Comparison of ENCODE assay signal across 2 cellular contexts in genomic region chr6:47321582-47321981, GRCh38.
TF ChIP-seq lines count a peak whose summit lies in the region.

No MANE protein-coding gene starts in this region.

TF ChIP-seq in HEK293, 187 proteins besides CTCF, POLR2A, EP300 and RAD21 (continues in another document):
- TF ChIP-seq, protein P1, sequence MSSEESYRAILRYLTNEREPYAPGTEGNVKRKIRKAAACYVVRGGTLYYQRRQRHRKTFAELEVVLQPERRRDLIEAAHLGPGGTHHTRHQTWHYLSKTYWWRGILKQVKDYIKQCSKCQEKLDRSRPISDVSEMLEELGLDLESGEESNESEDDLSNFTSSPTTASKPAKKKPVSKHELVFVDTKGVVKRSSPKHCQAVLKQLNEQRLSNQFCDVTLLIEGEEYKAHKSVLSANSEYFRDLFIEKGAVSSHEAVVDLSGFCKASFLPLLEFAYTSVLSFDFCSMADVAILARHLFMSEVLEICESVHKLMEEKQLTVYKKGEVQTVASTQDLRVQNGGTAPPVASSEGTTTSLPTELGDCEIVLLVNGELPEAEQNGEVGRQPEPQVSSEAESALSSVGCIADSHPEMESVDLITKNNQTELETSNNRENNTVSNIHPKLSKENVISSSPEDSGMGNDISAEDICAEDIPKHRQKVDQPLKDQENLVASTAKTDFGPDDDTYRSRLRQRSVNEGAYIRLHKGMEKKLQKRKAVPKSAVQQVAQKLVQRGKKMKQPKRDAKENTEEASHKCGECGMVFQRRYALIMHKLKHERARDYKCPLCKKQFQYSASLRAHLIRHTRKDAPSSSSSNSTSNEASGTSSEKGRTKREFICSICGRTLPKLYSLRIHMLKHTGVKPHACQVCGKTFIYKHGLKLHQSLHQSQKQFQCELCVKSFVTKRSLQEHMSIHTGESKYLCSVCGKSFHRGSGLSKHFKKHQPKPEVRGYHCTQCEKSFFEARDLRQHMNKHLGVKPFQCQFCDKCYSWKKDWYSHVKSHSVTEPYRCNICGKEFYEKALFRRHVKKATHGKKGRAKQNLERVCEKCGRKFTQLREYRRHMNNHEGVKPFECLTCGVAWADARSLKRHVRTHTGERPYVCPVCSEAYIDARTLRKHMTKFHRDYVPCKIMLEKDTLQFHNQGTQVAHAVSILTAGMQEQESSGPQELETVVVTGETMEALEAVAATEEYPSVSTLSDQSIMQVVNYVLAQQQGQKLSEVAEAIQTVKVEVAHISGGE (tag by site-specific recombination; conservative IDR thresholded peaks at IDR 0.05; ENCODE audit: low read depth) = no peak
- TF ChIP-seq ZNF416 (tag by site-specific recombination; IDR thresholded peaks at IDR 0.05) (no peak), PRDM2 (tag by site-specific recombination; IDR thresholded peaks at IDR 0.05; ENCODE audit: borderline replicate concordance) (no peak), ZNF174 (tag by site-specific recombination; IDR thresholded peaks at IDR 0.05) (no peak), ZNF239 (tag by site-specific recombination; IDR thresholded peaks at IDR 0.05) (no peak), ZBTB1 (tag by site-specific recombination; IDR thresholded peaks at IDR 0.05) (no peak), ZNF121 (tag by site-specific recombination; IDR thresholded peaks at IDR 0.05) (no peak), YY2 (tag by site-specific recombination; IDR thresholded peaks at IDR 0.05) (no peak)
- TF ChIP-seq, protein P2, sequence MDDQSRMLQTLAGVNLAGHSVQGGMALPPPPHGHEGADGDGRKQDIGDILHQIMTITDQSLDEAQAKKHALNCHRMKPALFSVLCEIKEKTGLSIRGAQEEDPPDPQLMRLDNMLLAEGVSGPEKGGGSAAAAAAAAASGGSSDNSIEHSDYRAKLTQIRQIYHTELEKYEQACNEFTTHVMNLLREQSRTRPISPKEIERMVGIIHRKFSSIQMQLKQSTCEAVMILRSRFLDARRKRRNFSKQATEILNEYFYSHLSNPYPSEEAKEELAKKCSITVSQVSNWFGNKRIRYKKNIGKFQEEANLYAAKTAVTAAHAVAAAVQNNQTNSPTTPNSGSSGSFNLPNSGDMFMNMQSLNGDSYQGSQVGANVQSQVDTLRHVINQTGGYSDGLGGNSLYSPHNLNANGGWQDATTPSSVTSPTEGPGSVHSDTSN (CRISPR knock-in tag; IDR thresholded peaks at IDR 0.05) = no peak
- TF ChIP-seq, protein P3, sequence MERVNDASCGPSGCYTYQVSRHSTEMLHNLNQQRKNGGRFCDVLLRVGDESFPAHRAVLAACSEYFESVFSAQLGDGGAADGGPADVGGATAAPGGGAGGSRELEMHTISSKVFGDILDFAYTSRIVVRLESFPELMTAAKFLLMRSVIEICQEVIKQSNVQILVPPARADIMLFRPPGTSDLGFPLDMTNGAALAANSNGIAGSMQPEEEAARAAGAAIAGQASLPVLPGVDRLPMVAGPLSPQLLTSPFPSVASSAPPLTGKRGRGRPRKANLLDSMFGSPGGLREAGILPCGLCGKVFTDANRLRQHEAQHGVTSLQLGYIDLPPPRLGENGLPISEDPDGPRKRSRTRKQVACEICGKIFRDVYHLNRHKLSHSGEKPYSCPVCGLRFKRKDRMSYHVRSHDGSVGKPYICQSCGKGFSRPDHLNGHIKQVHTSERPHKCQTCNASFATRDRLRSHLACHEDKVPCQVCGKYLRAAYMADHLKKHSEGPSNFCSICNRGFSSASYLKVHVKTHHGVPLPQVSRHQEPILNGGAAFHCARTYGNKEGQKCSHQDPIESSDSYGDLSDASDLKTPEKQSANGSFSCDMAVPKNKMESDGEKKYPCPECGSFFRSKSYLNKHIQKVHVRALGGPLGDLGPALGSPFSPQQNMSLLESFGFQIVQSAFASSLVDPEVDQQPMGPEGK (tag by site-specific recombination; IDR thresholded peaks at IDR 0.05) = no peak

TF ChIP-seq in K562, 482 proteins besides CTCF, POLR2A, EP300 and RAD21 (continued from another document):
- TF ChIP-seq, protein P1 (CRISPR knock-in tag; IDR thresholded peaks at IDR 0.05) = 0 out of 6 replicates have a peak, but pooled peaks of 1 of the 3 experiments have one; percentile 51
